Comparison of ENCODE assay signal across 16 cellular contexts in the genomic region with DNA sequence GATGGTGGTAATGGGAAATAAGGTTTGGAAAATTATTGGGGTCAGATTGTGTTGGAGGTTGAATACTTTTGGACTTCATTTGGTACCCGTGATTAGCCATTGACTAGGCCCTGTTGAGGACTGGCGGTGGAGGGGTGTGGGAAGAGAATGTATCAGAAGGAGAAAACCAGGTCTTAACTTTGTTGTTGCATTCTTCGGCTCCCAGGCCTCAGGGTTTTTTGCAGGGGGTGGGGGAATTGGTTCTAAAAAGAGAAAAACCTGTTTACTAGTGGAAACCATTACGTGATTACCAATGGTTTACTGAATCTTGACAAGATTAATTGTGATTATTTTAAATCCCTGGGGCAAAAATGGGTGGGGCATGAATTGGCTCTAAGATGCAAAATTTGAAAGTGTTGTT.
"Had no signal": no experiment of that assay in that cellular context is flagged by ENCODE, and none has a peak within 500 bp of the region (broad histone marks: within the 10 kb centered on the region; RNA-seq: fewer than 3 reads in every experiment).

No MANE protein-coding gene starts in this region.

- DNase-seq: activated CD4-positive, alpha-beta T cell treated with anti-CD3 and anti-CD28 coated beads, Interleukin-2, amount 50 U/mL, for 1 hour; activated T-cell treated with anti-CD3 and anti-CD28 coated beads for 4 hours; amygdala; body of pancreas; central memory CD4-positive, alpha-beta T cell; cortex of kidney; effector CD4-positive, alpha-beta T cell; esophagus squamous epithelium; glutamatergic neuron; lower lobe of right lung; natural killer cell; stimulated activated CD4-positive, alpha-beta T cell treated with anti-CD3 and anti-CD28 coated beads, Interleukin-15, amount 100 ng/mL, for 24 hours; stimulated activated CD4-positive, alpha-beta T cell treated with anti-CD3 and anti-CD28 coated beads, Interleukin-4, amount 100 ng/mL, for 1 hour; stimulated activated naive CD4-positive, alpha-beta T cell had no signal

- H3K9me3 ChIP-seq: body of pancreas, esophagus squamous epithelium, lower lobe of right lung, tibial nerve had no signal

- H3K27ac ChIP-seq: body of pancreas, lower lobe of right lung, tibial nerve had no signal

- H3K27me3 ChIP-seq: body of pancreas, esophagus squamous epithelium, tibial nerve had no signal

- H3K4me1 ChIP-seq: lower lobe of right lung, tibial nerve had no signal

- ATAC-seq: activated naive CD4-positive, alpha-beta T cell treated with anti-CD3 and anti-CD28 coated beads, Interleukin-2, amount 50 U/mL, for 72 hours; body of pancreas; lower lobe of right lung; natural killer cell had no signal

- H3K4me3 ChIP-seq: body of pancreas, esophagus squamous epithelium, lower lobe of right lung, tibial nerve had no signal

- H3K9me3 Mint-ChIP-seq: activated naive CD4-positive, alpha-beta T cell treated with anti-CD3 and anti-CD28 coated beads, Interleukin-2, amount 50 U/mL, for 72 hours; natural killer cell had no signal

- H3K36me3 Mint-ChIP-seq: natural killer cell had no signal

- H3K4me3 Mint-ChIP-seq: natural killer cell had no signal
